Comparison of ENCODE assay signal across 9 cellular contexts in the genomic region with DNA sequence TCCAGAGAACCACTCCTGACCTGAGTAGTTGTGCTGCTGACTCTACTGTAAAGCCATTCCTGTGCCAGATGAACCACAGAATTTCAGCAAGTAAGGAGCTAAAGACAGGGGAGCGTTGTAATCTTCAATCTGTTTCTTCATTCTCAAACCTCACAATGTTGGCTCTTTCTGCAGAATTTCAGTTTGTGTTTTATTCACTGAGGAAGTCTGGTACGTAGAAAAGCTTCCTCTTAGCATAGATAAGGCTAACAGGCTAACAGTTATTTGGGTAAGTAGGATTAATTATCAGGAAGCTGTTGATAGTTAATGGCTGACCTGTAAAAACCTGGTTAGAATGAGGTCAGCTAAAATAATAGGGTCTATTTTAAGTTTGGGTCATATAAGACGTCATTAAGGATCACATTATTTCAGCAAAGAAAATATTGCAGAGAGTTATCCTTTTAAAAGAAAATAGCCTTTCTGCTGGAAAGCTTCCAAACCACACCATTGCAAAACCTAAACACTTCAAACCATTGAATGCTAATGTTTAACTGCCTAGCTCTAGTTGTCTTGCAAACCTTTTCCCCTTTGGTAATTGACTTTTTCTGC. TPM values are rescaled to one million over a fixed set of nuclear protein-coding genes. Genes with fewer than 3 reads are reported as not detected.
A peak's percentile ranks its signal among the peaks of the same experiment; 100 is the strongest.
DNase-seq lines count a peak whose midpoint lies in the region; ATAC-seq and TF ChIP-seq lines count a peak whose summit lies in the region.
"Had no signal": no experiment of that assay in that cellular context is flagged by ENCODE, and none has a peak within 500 bp of the region (broad histone marks: within the 10 kb centered on the region; RNA-seq: fewer than 3 reads in every experiment).

No MANE protein-coding gene starts in this region.

- H3K27me3 ChIP-seq in lower lobe of right lung (ENCODE audit: low read depth), result no peaks in the 10 kb centered on the region
- no peaks in the 10 kb centered on the region for H3K27me3 ChIP-seq in psoas muscle (ENCODE audit: insufficient read depth in 3 of 3, low read length in 2 of 3)

- ATAC-seq in GM18861 (IDR thresholded peaks at IDR 0.05; ENCODE audit: unreplicated experiment) (peak; percentile 82), HG03460 (IDR thresholded peaks at IDR 0.05; ENCODE audit: unreplicated experiment) (peak; percentile 73), lower lobe of right lung (peak; percentile 61 to 86), GM18858 (IDR thresholded peaks at IDR 0.05; ENCODE audit: unreplicated experiment) (no peak), psoas muscle (no peak), GM18873 (IDR thresholded peaks at IDR 0.05; ENCODE audit: low FRiP score, unreplicated experiment) (no peak)

- no peaks in the 10 kb centered on the region for H3K9me3 ChIP-seq in lower lobe of right lung
- no peaks in the 10 kb centered on the region for H3K9me3 ChIP-seq in psoas muscle

- WGBS in psoas muscle, 3 donors, result 45 to 48% (median 47%) methylated on average over 3 of the region's 3 CpGs

- H3K4me3 ChIP-seq in lower lobe of right lung, result no peak overlapping the region
- H3K4me3 ChIP-seq in psoas muscle, result no peak overlapping the region
- H3K4me3 ChIP-seq: skin epidermis had no signal

- H3K4me1 ChIP-seq in lower lobe of right lung, result peaks cover 23% of the 10 kb centered on the region
- H3K4me1 ChIP-seq in psoas muscle, result no peaks in the 10 kb centered on the region

- intact Hi-C loops in lower lobe of right lung (cut with DNase I) (no loop called here), psoas muscle (cut with DNase I) (no loop called here)

- DNase-seq in amniotic epithelial cell (ENCODE audit: low read depth), result peak; percentile 97
- DNase-seq in lower lobe of right lung, result no peak
- DNase-seq in GM20000 (ENCODE audit: low spot score), result no peak
- DNase-seq in psoas muscle, result no peak

- TF ChIP-seq CTCF in lower lobe of right lung (IDR thresholded peaks at IDR 0.05), result no peak
- no peak for TF ChIP-seq CTCF in GM20000 (IDR thresholded peaks at IDR 0.05; ENCODE audit: extremely low read depth, missing control alignments)
- TF ChIP-seq CTCF in psoas muscle (IDR thresholded peaks at IDR 0.05), result no peak

- H3K27ac ChIP-seq in lower lobe of right lung (peak overlapping the region; percentile 19), psoas muscle (no peak overlapping the region)

- no peaks in the 10 kb centered on the region for H3K36me3 ChIP-seq in lower lobe of right lung
- no peaks in the 10 kb centered on the region for H3K36me3 ChIP-seq in psoas muscle (ENCODE audit: insufficient read depth in 1 of 2, low read depth in 1 of 2)

RNA-seq across cellular contexts. Expression of gene TENT5A, which starts 14.1 kb away (rescaled TPM):
- total RNA-seq in lower lobe of right lung (26.6 TPM), psoas muscle (1 to 10 TPM; 2.1 to 4.3 (median 2.6) TPM)
- 1 to 10 TPM in 1 of 3 donors, under 1 TPM in 2; 0.94 to 1.8 (median 0.99) TPM for polyA plus RNA-seq in psoas muscle

Comparison
In these comparisons a context has a peak if more than half of its experiments do, and no peak if none do; other contexts are left out.
1. ATAC-seq: peak in GM18861 (single experiment), HG03460 (single experiment) and lower lobe of right lung (2 of 2); none in GM18858 (single experiment), psoas muscle (0 of 4) and GM18873 (single experiment).